Comparison of ENCODE assay signal across 1 cellular context in the genomic region with DNA sequence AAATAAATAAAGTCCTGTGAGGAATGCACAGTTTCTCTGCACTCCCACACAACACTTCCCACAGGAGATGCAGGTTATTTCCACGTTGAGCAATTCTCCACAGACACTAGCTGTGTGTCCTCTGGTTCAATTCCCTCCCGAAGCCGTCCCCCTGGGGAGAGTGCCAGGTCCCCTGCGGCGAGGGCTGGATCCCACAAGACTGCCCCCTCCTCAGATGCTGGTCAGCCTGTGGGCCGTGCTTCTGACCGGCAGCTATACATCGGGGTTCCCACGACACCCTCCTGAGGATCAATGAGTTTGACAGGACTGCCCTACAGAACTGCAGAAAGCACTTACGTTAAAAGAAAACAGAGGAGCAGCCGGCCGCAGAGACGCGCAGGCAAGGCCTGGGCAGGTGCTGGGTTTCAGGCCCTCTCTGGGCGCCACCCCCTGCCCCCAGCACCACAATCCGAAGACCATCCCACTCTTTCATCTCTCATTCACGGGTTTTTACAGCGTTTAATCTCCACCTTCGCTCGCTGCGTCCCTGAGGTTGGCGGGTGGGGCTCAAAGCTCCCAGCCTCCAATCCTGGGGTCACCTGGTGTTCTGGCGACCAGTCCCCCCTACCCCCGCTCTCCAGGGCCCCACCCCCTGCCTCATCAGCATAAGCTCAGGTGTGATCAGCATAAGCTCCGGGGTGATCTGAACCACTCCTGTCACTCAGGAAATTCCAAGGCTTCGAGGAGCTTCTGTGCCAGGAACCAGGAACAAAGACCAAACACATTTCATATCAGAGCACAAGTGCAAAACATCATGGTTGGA.
TF ChIP-seq lines count a peak whose summit lies in the region.

No MANE protein-coding gene starts in this region.

TF ChIP-seq in GM23338, 12 proteins besides CTCF, POLR2A, EP300 and RAD21:
- TF ChIP-seq, protein P1, sequence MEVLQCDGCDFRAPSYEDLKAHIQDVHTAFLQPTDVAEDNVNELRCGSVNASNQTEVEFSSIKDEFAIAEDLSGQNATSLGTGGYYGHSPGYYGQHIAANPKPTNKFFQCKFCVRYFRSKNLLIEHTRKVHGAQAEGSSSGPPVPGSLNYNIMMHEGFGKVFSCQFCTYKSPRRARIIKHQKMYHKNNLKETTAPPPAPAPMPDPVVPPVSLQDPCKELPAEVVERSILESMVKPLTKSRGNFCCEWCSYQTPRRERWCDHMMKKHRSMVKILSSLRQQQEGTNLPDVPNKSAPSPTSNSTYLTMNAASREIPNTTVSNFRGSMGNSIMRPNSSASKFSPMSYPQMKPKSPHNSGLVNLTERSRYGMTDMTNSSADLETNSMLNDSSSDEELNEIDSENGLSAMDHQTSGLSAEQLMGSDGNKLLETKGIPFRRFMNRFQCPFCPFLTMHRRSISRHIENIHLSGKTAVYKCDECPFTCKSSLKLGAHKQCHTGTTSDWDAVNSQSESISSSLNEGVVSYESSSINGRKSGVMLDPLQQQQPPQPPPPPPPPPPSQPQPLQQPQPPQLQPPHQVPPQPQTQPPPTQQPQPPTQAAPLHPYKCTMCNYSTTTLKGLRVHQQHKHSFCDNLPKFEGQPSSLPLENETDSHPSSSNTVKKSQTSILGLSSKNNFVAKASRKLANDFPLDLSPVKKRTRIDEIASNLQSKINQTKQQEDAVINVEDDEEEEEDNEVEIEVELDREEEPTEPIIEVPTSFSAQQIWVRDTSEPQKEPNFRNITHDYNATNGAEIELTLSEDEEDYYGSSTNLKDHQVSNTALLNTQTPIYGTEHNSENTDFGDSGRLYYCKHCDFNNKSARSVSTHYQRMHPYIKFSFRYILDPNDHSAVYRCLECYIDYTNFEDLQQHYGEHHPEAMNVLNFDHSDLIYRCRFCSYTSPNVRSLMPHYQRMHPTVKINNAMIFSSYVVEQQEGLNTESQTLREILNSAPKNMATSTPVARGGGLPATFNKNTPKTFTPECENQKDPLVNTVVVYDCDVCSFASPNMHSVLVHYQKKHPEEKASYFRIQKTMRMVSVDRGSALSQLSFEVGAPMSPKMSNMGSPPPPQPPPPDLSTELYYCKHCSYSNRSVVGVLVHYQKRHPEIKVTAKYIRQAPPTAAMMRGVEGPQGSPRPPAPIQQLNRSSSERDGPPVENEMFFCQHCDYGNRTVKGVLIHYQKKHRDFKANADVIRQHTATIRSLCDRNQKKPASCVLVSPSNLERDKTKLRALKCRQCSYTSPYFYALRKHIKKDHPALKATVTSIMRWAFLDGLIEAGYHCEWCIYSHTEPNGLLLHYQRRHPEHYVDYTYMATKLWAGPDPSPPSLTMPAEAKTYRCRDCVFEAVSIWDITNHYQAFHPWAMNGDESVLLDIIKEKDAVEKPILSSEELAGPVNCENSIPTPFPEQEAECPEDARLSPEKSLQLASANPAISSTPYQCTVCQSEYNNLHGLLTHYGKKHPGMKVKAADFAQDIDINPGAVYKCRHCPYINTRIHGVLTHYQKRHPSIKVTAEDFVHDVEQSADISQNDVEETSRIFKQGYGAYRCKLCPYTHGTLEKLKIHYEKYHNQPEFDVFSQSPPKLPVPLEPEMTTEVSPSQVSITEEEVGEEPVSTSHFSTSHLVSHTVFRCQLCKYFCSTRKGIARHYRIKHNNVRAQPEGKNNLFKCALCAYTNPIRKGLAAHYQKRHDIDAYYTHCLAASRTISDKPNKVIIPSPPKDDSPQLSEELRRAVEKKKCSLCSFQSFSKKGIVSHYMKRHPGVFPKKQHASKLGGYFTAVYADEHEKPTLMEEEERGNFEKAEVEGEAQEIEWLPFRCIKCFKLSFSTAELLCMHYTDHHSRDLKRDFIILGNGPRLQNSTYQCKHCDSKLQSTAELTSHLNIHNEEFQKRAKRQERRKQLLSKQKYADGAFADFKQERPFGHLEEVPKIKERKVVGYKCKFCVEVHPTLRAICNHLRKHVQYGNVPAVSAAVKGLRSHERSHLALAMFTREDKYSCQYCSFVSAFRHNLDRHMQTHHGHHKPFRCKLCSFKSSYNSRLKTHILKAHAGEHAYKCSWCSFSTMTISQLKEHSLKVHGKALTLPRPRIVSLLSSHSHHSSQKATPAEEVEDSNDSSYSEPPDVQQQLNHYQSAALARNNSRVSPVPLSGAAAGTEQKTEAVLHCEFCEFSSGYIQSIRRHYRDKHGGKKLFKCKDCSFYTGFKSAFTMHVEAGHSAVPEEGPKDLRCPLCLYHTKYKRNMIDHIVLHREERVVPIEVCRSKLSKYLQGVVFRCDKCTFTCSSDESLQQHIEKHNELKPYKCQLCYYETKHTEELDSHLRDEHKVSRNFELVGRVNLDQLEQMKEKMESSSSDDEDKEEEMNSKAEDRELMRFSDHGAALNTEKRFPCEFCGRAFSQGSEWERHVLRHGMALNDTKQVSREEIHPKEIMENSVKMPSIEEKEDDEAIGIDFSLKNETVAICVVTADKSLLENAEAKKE (CRISPR knock-in tag; IDR thresholded peaks at IDR 0.05): no peak
- no peak for TF ChIP-seq REST (IDR thresholded peaks at IDR 0.05; ENCODE audit: unreplicated experiment)
- no peak for TF ChIP-seq ZNF331 (CRISPR knock-in tag; IDR thresholded peaks at IDR 0.05; ENCODE audit: low read depth)
